In the genomic region with DNA sequence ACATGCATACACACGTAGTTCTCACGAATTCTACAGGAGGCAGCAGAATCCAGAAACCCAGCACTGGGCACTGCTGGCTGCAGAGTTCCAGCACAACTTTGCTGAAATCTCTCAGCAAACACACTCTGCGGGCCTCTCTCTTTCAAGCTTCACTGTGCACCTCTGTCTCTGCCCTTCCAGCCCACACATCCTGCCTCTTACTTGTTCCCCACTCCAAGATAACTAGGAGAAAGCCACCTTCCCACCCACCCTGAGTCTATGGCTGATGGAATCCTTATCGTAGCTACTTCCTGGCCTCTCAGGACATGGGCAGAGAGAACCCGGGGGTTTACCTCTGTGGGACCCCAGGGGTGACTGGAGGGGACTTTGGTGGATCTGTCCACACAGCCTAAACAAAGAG, we compare ENCODE assay signal across 18 cellular contexts. TPM values are rescaled to one million over a fixed set of nuclear protein-coding genes. Genes with fewer than 3 reads are reported as not detected.
A peak's percentile ranks its signal among the peaks of the same experiment; 100 is the strongest.
DNase-seq lines count a peak whose midpoint lies in the region; ATAC-seq and TF ChIP-seq lines count a peak whose summit lies in the region.
"Had no signal": no experiment of that assay in that cellular context is flagged by ENCODE, and none has a peak within 500 bp of the region (broad histone marks: within the 10 kb centered on the region; RNA-seq: fewer than 3 reads in every experiment).

No MANE protein-coding gene starts in this region.

- peaks cover 10% of the 10 kb centered on the region for H3K36me3 Mint-ChIP-seq in activated naive CD8-positive, alpha-beta T cell
- peaks cover 29% of the 10 kb centered on the region for H3K36me3 Mint-ChIP-seq in activated naive CD8-positive, alpha-beta T cell treated with anti-CD3 and anti-CD28 coated beads, Interleukin-2, amount 50 U/mL, for 24 hours (ENCODE audit: low read depth)
- peaks cover 42% of the 10 kb centered on the region for H3K36me3 Mint-ChIP-seq in activated CD8-positive, alpha-beta T cell treated with anti-CD3 and anti-CD28 coated beads, Interleukin-2, amount 10 ng/mL, durations not matched to agents 7 days and 5 days (ENCODE audit: low read depth)
- H3K36me3 Mint-ChIP-seq in naive B cell, result peaks cover 5% of the 10 kb centered on the region in 2 donors

- H3K27me3 ChIP-seq in mammary epithelial cell (ENCODE audit: insufficient read depth, low read length), result no peaks in the 10 kb centered on the region

- intact Hi-C loops in mammary epithelial cell (cut with micrococcal nuclease), result no loop called here

- H3K9me3 ChIP-seq in mammary epithelial cell (replicated peaks; ENCODE audit: insufficient read depth, low read length), result no peaks in the 10 kb centered on the region

- no peak overlapping the region for H3K4me3 ChIP-seq in mammary epithelial cell (replicated peaks in 1 of 3; ENCODE audit: insufficient read depth in 1 of 3, low read depth in 2 of 3, low read length in 3 of 3)
- H3K4me3 ChIP-seq: smooth muscle cell had no signal

- peaks cover 14% of the 10 kb centered on the region for H3K4me1 ChIP-seq in mammary epithelial cell (ENCODE audit: insufficient read depth, low read length)

- 21% methylated on average over 5 of the region's 5 CpGs for WGBS in mammary epithelial cell (ENCODE audit: low coverage, missing lambda C conversion rate)

- peaks cover 99% of the 10 kb centered on the region for H3K79me2 ChIP-seq in mammary epithelial cell (ENCODE audit: insufficient read depth, low read length)

- no peaks in the 10 kb centered on the region for H4K20me1 ChIP-seq in mammary epithelial cell (ENCODE audit: insufficient read depth, low read length)

- no peaks in the 10 kb centered on the region for H3K27me3 Mint-ChIP-seq in activated naive CD8-positive, alpha-beta T cell
- H3K27me3 Mint-ChIP-seq in activated naive CD8-positive, alpha-beta T cell treated with anti-CD3 and anti-CD28 coated beads, Interleukin-2, amount 50 U/mL, for 24 hours, result no peaks in the 10 kb centered on the region
- no peaks in the 10 kb centered on the region for H3K27me3 Mint-ChIP-seq in activated CD8-positive, alpha-beta T cell treated with anti-CD3 and anti-CD28 coated beads, Interleukin-2, amount 10 ng/mL, durations not matched to agents 7 days and 5 days (ENCODE audit: low read depth)
- H3K27me3 Mint-ChIP-seq in naive B cell, result no peaks in the 10 kb centered on the region

- DNase-seq in activated naive CD8-positive, alpha-beta T cell treated with anti-CD3 and anti-CD28 coated beads, Interleukin-2, amount 50 U/mL, for 24 hours, result no peak
- DNase-seq in activated CD8-positive, alpha-beta T cell treated with anti-CD3 and anti-CD28 coated beads, Interleukin-2, amount 10 ng/mL, durations not matched to agents 7 days and 5 days, result no peak
- DNase-seq in naive B cell (no peak), substantia nigra (lab: John Stamatoyannopoulos, UW) (no peak), ureter (ENCODE audit: low spot score) (no peak), KG1 (lab: John Stamatoyannopoulos, UW) (no peak), mammary epithelial cell (no peak)
- DNase-seq: AML-193; anterior cingulate cortex; DMS79; mesendoderm; NCI-H2107; NCI-H774; stimulated activated naive CD4-positive, alpha-beta T cell treated with Interleukin-2 at 50 U/mL for 16 hours had no signal

- H3K27ac Mint-ChIP-seq in activated naive CD8-positive, alpha-beta T cell, result peak overlapping the region; percentile 66
- H3K27ac Mint-ChIP-seq in activated naive CD8-positive, alpha-beta T cell treated with anti-CD3 and anti-CD28 coated beads, Interleukin-2, amount 50 U/mL, for 24 hours, result no peak overlapping the region
- H3K27ac Mint-ChIP-seq in activated CD8-positive, alpha-beta T cell treated with anti-CD3 and anti-CD28 coated beads, Interleukin-2, amount 10 ng/mL, durations not matched to agents 7 days and 5 days, result peak overlapping the region; percentile 7
- H3K27ac Mint-ChIP-seq in naive B cell, result peak overlapping the region in 4 of 6 donors; percentile 54 to 80 (median 64)

- H3K27ac ChIP-seq in substantia nigra (ENCODE audit: low read depth, low read length, poor library complexity, severe bottlenecking) (peak overlapping the region; percentile 88), mammary epithelial cell (ENCODE audit: insufficient read depth, low read depth, low read length) (no peak overlapping the region)

- no peaks in the 10 kb centered on the region for H3K36me3 ChIP-seq in mammary epithelial cell (ENCODE audit: insufficient read depth, low read length)

- no peak overlapping the region for H3K4me3 Mint-ChIP-seq in activated naive CD8-positive, alpha-beta T cell
- H3K4me3 Mint-ChIP-seq in activated naive CD8-positive, alpha-beta T cell treated with anti-CD3 and anti-CD28 coated beads, Interleukin-2, amount 50 U/mL, for 24 hours, result no peak overlapping the region
- no peak overlapping the region for H3K4me3 Mint-ChIP-seq in activated CD8-positive, alpha-beta T cell treated with anti-CD3 and anti-CD28 coated beads, Interleukin-2, amount 10 ng/mL, durations not matched to agents 7 days and 5 days
- H3K4me3 Mint-ChIP-seq in naive B cell, result peak overlapping the region in 2 of 8 donors; percentile 20 to 74

- POLR2A ChIA-PET in activated CD8-positive, alpha-beta T cell treated with anti-CD3 and anti-CD28 coated beads, Interleukin-2, amount 10 ng/mL, durations not matched to agents 7 days and 5 days (lab: Charles Lee), result interaction anchor here (0.8 to 1.4 kb wide), 2 partner anchors 9 to 10 kb away, joined by 3 to 5 read pairs; no protein-coding TSS in a partner anchor

- in situ Hi-C loops in mammary epithelial cell (cut with MboI; ENCODE audit: low sequenced_read_pairs in 2 of 2), result no loop called here

- H3K9ac ChIP-seq in mammary epithelial cell (ENCODE audit: insufficient read depth, low read length), result no peak overlapping the region

- no peak for TF ChIP-seq CTCF in mammary epithelial cell (conservative IDR thresholded peaks at IDR 0.05 in 1 of 2, IDR thresholded peaks at IDR 0.05 in 1 of 2; ENCODE audit: extremely low read depth in 1 of 2, insufficient read depth in 1 of 2, low read depth in 1 of 2, low read length in 2 of 2)

- ATAC-seq in activated naive CD8-positive, alpha-beta T cell treated with anti-CD3 and anti-CD28 coated beads, Interleukin-2, amount 50 U/mL, for 24 hours, result no peak
- no peak for ATAC-seq in activated CD8-positive, alpha-beta T cell treated with anti-CD3 and anti-CD28 coated beads, Interleukin-2, amount 10 ng/mL, durations not matched to agents 7 days and 5 days
- no peak for ATAC-seq in naive B cell (ENCODE audit: low read depth in 2 of 2)
- ATAC-seq: Panc1, SK-N-SH treated with all-trans-retinoic acid at 6 μM for 48 hours had no signal

- no peaks in the 10 kb centered on the region for H3K9me3 Mint-ChIP-seq in activated naive CD8-positive, alpha-beta T cell (ENCODE audit: low read depth)
- H3K9me3 Mint-ChIP-seq in activated naive CD8-positive, alpha-beta T cell treated with anti-CD3 and anti-CD28 coated beads, Interleukin-2, amount 50 U/mL, for 24 hours, result no peaks in the 10 kb centered on the region
- H3K9me3 Mint-ChIP-seq in activated CD8-positive, alpha-beta T cell treated with anti-CD3 and anti-CD28 coated beads, Interleukin-2, amount 10 ng/mL, durations not matched to agents 7 days and 5 days (ENCODE audit: insufficient read depth), result no peaks in the 10 kb centered on the region
- no peaks in the 10 kb centered on the region for H3K9me3 Mint-ChIP-seq in naive B cell

- no peak overlapping the region for H3K4me2 ChIP-seq in mammary epithelial cell (ENCODE audit: insufficient read depth, low read depth, low read length)
- H3K4me2 ChIP-seq: smooth muscle cell had no signal

- H3K4me1 Mint-ChIP-seq in activated naive CD8-positive, alpha-beta T cell (ENCODE audit: low read depth), result peaks cover 88% of the 10 kb centered on the region
- H3K4me1 Mint-ChIP-seq in activated naive CD8-positive, alpha-beta T cell treated with anti-CD3 and anti-CD28 coated beads, Interleukin-2, amount 50 U/mL, for 24 hours, result peaks cover 91% of the 10 kb centered on the region
- peaks cover 68% of the 10 kb centered on the region for H3K4me1 Mint-ChIP-seq in activated CD8-positive, alpha-beta T cell treated with anti-CD3 and anti-CD28 coated beads, Interleukin-2, amount 10 ng/mL, durations not matched to agents 7 days and 5 days (ENCODE audit: low read depth)
- H3K4me1 Mint-ChIP-seq in naive B cell, result peaks cover 71 to 95% (median 94%) of the 10 kb centered on the region in 3 donors

- dilution Hi-C loops in mammary epithelial cell (cut with HindIII; ENCODE audit: low sequenced_read_pairs), result no loop called here

- BruUV-seq in mammary epithelial cell (replicated peaks; lab: Mats Ljungman, UMichigan), result no TSS peak

- CTCF ChIA-PET in activated CD8-positive, alpha-beta T cell treated with anti-CD3 and anti-CD28 coated beads, Interleukin-2, amount 10 ng/mL, durations not matched to agents 7 days and 5 days (lab: Charles Lee), result interaction anchor here (0.7 to 1.6 kb wide), 3 partner anchors 9 to 25 kb away, joined by 3 read pairs; no protein-coding TSS in a partner anchor
- CTCF ChIA-PET in mammary epithelial cell (lab: Charles Lee; ENCODE audit: low non-redundant PET), result no interaction called here

- H2AFZ ChIP-seq in mammary epithelial cell (ENCODE audit: low read depth, low read length), result no peak overlapping the region

RNA-seq across cellular contexts. Expression of gene ANP32A, which starts 11.9 kb away (rescaled TPM):
- 100 to 1,000 TPM; 227 TPM for total RNA-seq in activated CD8-positive, alpha-beta T cell treated with anti-CD3 and anti-CD28 coated beads, Interleukin-2, amount 10 ng/mL, durations not matched to agents 7 days and 5 days
- polyA plus RNA-seq in naive B cell (ENCODE audit: low read depth in 6 of 6) (100 to 1,000 TPM; 110 to 149 (median 131) TPM), mammary epithelial cell (52.0 TPM)
- total RNA-seq in ureter (169 TPM), mammary epithelial cell (100 to 1,000 TPM in 1 of 2 donors, 10 to 100 TPM in 1; 42.5 to 109 TPM)
- 37.7 TPM for polyA minus RNA-seq in mammary epithelial cell
